ENCODE assay signal across 27 cellular contexts in the genomic region with DNA sequence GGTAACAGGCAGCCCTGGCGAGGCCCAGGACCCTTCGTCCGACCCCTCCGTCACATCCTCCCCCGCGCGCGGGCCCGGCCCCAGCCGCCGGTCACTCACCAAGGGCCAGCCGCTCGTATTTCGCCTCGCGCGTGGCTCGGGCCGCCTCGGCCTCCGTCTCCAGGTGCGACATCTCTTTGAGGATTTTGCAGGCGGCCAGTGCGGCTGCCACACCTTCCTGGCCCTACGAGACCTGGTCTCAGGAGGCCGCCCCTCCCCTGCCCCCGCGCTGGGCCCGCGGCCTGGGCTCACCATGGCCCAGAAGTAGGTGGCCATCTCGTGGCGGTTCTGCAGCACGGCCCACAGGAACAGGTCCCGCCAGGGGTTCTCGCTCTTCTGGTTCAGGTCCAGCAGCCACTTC. TPM values are rescaled to one million over a fixed set of nuclear protein-coding genes. Genes with fewer than 3 reads are reported as not detected.
"Had no signal": no experiment of that assay in that cellular context is flagged by ENCODE, and none has a peak within 500 bp of the region (broad histone marks: within the 10 kb centered on the region; RNA-seq: fewer than 3 reads in every experiment).

No MANE protein-coding gene starts in this region.

- H3K4me3 ChIP-seq: Peyer's patch, SJSA1 had no signal

- H3K4me2 ChIP-seq: KMS-11, SK-N-SH had no signal

- H3K4me1 ChIP-seq: Peyer's patch had no signal

- H3K9ac ChIP-seq: KMS-11, SK-N-SH had no signal

- H3K36me3 ChIP-seq: Peyer's patch, SJSA1 had no signal

- DNase-seq: Karpas-422, MM.1S, MV-4-11, NCI-H1092, NCI-H1417 treated with DMSO at 0.1 percent for 48 hours, NCI-H1436 treated with DMSO at 0.1 percent for 48 hours, NCI-H1694 treated with DMSO at 0.1 percent for 48 hours, NCI-H187 treated with DMSO at 0.1 percent for 48 hours, NCI-H2029, NCI-H2081, NCI-H2171 treated with DMSO at 0.1 percent for 48 hours, NCI-H2227 treated with DMSO at 0.1 percent for 48 hours, NCI-H446, NCI-H510A treated with DMSO at 0.1 percent for 48 hours, NCI-H524 treated with DMSO at 0.1 percent for 48 hours, NCI-H526 treated with DMSO at 0.1 percent for 48 hours, NCI-H774, OCI-M1, PC-3, Peyer's patch, Right ventricle myocardium superior, RPMI8226, SHP77 treated with DMSO at 0.1 percent for 48 hours, SK-N-SH, SW 1271 had no signal

- H3K27me3 ChIP-seq: Peyer's patch had no signal

- H3K9me3 ChIP-seq: Peyer's patch, SJSA1, SK-N-SH had no signal

- H3K27ac ChIP-seq: KMS-11, Peyer's patch, SJSA1 had no signal

RNA-seq across cellular contexts. Expression of gene TRPM5, which starts 29.7 kb away (rescaled TPM):
- polyA plus RNA-seq: SK-N-SH had no signal
